8 cellular contexts compared by ENCODE assay signal in genomic region chr1:1782399-1783221, GRCh38. TPM values are rescaled to one million over a fixed set of nuclear protein-coding genes. Genes with fewer than 3 reads are reported as not detected.
DNase-seq lines count a peak whose midpoint lies in the region; ATAC-seq and TF ChIP-seq lines count a peak whose summit lies in the region.

No MANE protein-coding gene starts in this region.

- H3K27ac ChIP-seq in prostate gland, result peak overlapping the region; percentile 82 to 85

- no peak overlapping the region for H3K4me3 Mint-ChIP-seq in activated T-helper 2 cell treated with anti-CD3 and anti-CD28 coated beads, Interferon-gamma antibody, Interleukin-2, Interleukin-4, amounts not matched to agents 10 μg/mL and 5 μg/mL and 100 μg/mL, durations not matched to agents 14 hours and 24 hours and 36 hours (ENCODE audit: low read depth)

- H3K36me3 ChIP-seq in prostate gland, result peaks cover 0 to 12% of the 10 kb centered on the region in 2 donors

- intact Hi-C loops in activated T-helper 2 cell treated with anti-CD3 and anti-CD28 coated beads, Interferon-gamma antibody, Interleukin-2, Interleukin-4, amounts not matched to agents 10 μg/mL and 5 μg/mL and 100 μg/mL, durations not matched to agents 14 hours and 24 hours and 36 hours (cut with micrococcal nuclease), result loop anchor here (5.0 kb wide), 3 partner anchors 40 to 125 kb away; partner anchors contain the start of gene GNB1
- intact Hi-C loops in Right ventricle myocardium superior (cut with DNase I) (no loop called here), prostate gland (cut with DNase I) (no loop called here)

- TF ChIP-seq POLR2A in prostate gland (IDR thresholded peaks at IDR 0.05), result peak; percentile 17

- H3K27me3 ChIP-seq in prostate gland (replicated peaks; ENCODE audit: insufficient read depth), result no peaks in the 10 kb centered on the region

- peaks cover 10% of the 10 kb centered on the region for H3K4me1 ChIP-seq in prostate gland (replicated peaks)

- 1% methylated on average over 26 of the region's 36 CpGs for WGBS in prostate gland

- peak; percentile 53 for ATAC-seq in Right ventricle myocardium superior (ENCODE audit: poor library complexity)
- no peak for ATAC-seq in HG03039 (IDR thresholded peaks at IDR 0.05; ENCODE audit: unreplicated experiment)

- H3K9me3 Mint-ChIP-seq in activated T-helper 2 cell treated with anti-CD3 and anti-CD28 coated beads, Interferon-gamma antibody, Interleukin-2, Interleukin-4, amounts not matched to agents 10 μg/mL and 5 μg/mL and 100 μg/mL, durations not matched to agents 14 hours and 24 hours and 36 hours, result no peaks in the 10 kb centered on the region

- H3K27ac Mint-ChIP-seq in activated T-helper 2 cell treated with anti-CD3 and anti-CD28 coated beads, Interferon-gamma antibody, Interleukin-2, Interleukin-4, amounts not matched to agents 10 μg/mL and 5 μg/mL and 100 μg/mL, durations not matched to agents 14 hours and 24 hours and 36 hours, result peak overlapping the region; percentile 22

- no peaks in the 10 kb centered on the region for H3K9me3 ChIP-seq in prostate gland

- H3K4me3 ChIP-seq in prostate gland, result peak overlapping the region; percentile 6 to 22

- peaks cover 26% of the 10 kb centered on the region for H3K36me3 Mint-ChIP-seq in activated T-helper 2 cell treated with anti-CD3 and anti-CD28 coated beads, Interferon-gamma antibody, Interleukin-2, Interleukin-4, amounts not matched to agents 10 μg/mL and 5 μg/mL and 100 μg/mL, durations not matched to agents 14 hours and 24 hours and 36 hours (ENCODE audit: low read depth)

- DNase-seq in EH (ENCODE audit: low read depth) (peak; percentile 79), NCI-H187 treated with DMSO at 0.1 percent for 48 hours (lab: John Stamatoyannopoulos, UW) (peak; percentile 17), Right ventricle myocardium superior (peak; percentile 80), prostate gland (ENCODE audit: low spot score) (peak; percentile 83), activated gamma-delta T cell (lab: John Stamatoyannopoulos, UW) (no peak), COLO829 (ENCODE audit: low spot score) (no peak)
- DNase-seq in activated T-helper 2 cell treated with anti-CD3 and anti-CD28 coated beads, Interferon-gamma antibody, Interleukin-2, Interleukin-4, amounts not matched to agents 10 μg/mL and 5 μg/mL and 100 μg/mL, durations not matched to agents 14 hours and 24 hours and 36 hours (ENCODE audit: low spot score), result no peak

- H3K4me1 Mint-ChIP-seq in activated T-helper 2 cell treated with anti-CD3 and anti-CD28 coated beads, Interferon-gamma antibody, Interleukin-2, Interleukin-4, amounts not matched to agents 10 μg/mL and 5 μg/mL and 100 μg/mL, durations not matched to agents 14 hours and 24 hours and 36 hours (ENCODE audit: low read depth), result peaks cover 30% of the 10 kb centered on the region

- no peaks in the 10 kb centered on the region for H3K27me3 Mint-ChIP-seq in activated T-helper 2 cell treated with anti-CD3 and anti-CD28 coated beads, Interferon-gamma antibody, Interleukin-2, Interleukin-4, amounts not matched to agents 10 μg/mL and 5 μg/mL and 100 μg/mL, durations not matched to agents 14 hours and 24 hours and 36 hours (ENCODE audit: low read depth)

- TF ChIP-seq CTCF in prostate gland (IDR thresholded peaks at IDR 0.05), result peak in 1 of 4 experiments; percentile 9

RNA-seq across cellular contexts. Expression of gene NADK, which starts 4.3 kb away (rescaled TPM):
- 81.8 and 84.5 TPM in 2 replicates for total RNA-seq in activated T-helper 2 cell treated with anti-CD3 and anti-CD28 coated beads, Interferon-gamma antibody, Interleukin-2, Interleukin-4, amounts not matched to agents 10 μg/mL and 5 μg/mL and 100 μg/mL, durations not matched to agents 14 hours and 24 hours and 36 hours
- total RNA-seq in Right ventricle myocardium superior, result 23.0 TPM
- total RNA-seq in prostate gland, result 10 to 100 TPM; 64.5 to 91.1 TPM

RNA-seq across cellular contexts. Expression of gene CDK11A, which starts 58.5 kb away (rescaled TPM):
- total RNA-seq in activated T-helper 2 cell treated with anti-CD3 and anti-CD28 coated beads, Interferon-gamma antibody, Interleukin-2, Interleukin-4, amounts not matched to agents 10 μg/mL and 5 μg/mL and 100 μg/mL, durations not matched to agents 14 hours and 24 hours and 36 hours, result 58.5 and 63.1 TPM in 2 replicates
- 17.3 TPM for total RNA-seq in Right ventricle myocardium superior
- total RNA-seq in prostate gland, result 10 to 100 TPM; 31.1 to 47.4 TPM

Comparison
In these comparisons a context has a peak if more than half of its experiments do, and no peak if none do; other contexts are left out.
1. DNase-seq: peak in EH (single experiment), NCI-H187 treated with DMSO at 0.1 percent for 48 hours (single experiment), Right ventricle myocardium superior (single experiment) and prostate gland (single experiment); none in activated T-helper 2 cell treated with anti-CD3 and anti-CD28 coated beads, Interferon-gamma antibody, Interleukin-2, Interleukin-4, amounts not matched to agents 10 μg/mL and 5 μg/mL and 100 μg/mL, durations not matched to agents 14 hours and 24 hours and 36 hours (single experiment), activated gamma-delta T cell (single experiment) and COLO829 (single experiment).